ENCODE assay signal across 21 cellular contexts in the genomic region with DNA sequence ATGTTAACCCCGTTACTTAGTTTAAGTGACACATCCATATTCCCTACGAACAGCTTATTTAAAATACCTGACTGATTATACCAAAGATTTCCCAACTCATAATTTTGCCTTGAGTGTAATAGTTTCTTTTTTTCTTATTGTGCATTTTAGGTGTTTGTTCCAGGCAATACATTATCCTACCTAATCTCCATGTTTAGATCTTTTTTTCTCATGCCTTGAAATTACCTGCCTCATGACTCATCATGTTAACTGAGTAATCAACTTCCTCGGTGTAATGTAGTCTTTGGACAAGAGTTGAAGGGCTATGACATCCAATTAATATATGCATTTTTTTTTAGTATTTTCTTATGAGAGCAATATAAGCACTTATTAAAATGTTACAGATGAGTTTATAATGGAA.
DNase-seq lines count a peak whose midpoint lies in the region; TF ChIP-seq lines count a peak whose summit lies in the region.
"Had no signal": no experiment of that assay in that cellular context is flagged by ENCODE, and none has a peak within 500 bp of the region (broad histone marks: within the 10 kb centered on the region; RNA-seq: fewer than 3 reads in every experiment).

No MANE protein-coding gene starts in this region.

- peak; percentile 24 for DNase-seq in DMS53 treated with DMSO at 0.1 percent for 48 hours (lab: John Stamatoyannopoulos, UW; ENCODE audit: unreplicated experiment)
- peak; percentile 49 for DNase-seq in M059J (ENCODE audit: low read depth)
- peak; percentile 38 for DNase-seq in astrocyte of the spinal cord (ENCODE audit: low read depth, low spot score)
- peak; percentile 52 for DNase-seq in kidney glomerular epithelial cell (lab: John Stamatoyannopoulos, UW)
- DNase-seq in stimulated activated CD4-positive, alpha-beta T cell treated with anti-CD3 and anti-CD28 coated beads, Interleukin-12 subunit alpha, Interleukin-12 subunit beta, amount 100 ng/mL, for 4 hours: no peak
- DNase-seq in activated CD8-positive, alpha-beta memory T cell treated with anti-CD3 and anti-CD28 coated beads for 24 hours: no peak
- DNase-seq in AG08395 (ENCODE audit: low spot score): no peak
- no peak for DNase-seq in cerebellar nuclear complex (lab: John Stamatoyannopoulos, UW)
- DNase-seq: activated CD4-positive, alpha-beta T cell treated with anti-CD3 and anti-CD28 coated beads, Interleukin-2, amount 50 U/mL, for 48 hours; activated naive CD4-positive, alpha-beta T cell treated with anti-CD3 and anti-CD28 coated beads, Interleukin-2, amount 50 U/mL, for 16 hours; activated T-cell treated with anti-CD3 and anti-CD28 coated beads, Interleukin-2, amount 50 U/mL, for 1 hour; CD8-positive, alpha-beta T cell; erythroblast; HCEC 1CT; Kasumi-1; naive thymus-derived CD4-positive, alpha-beta T cell; NCI-H1105 treated with DMSO at 0.1 percent for 48 hours; NCI-H82; stimulated activated CD4-positive, alpha-beta T cell treated with anti-CD3 and anti-CD28 coated beads, Interleukin-4, amount 100 ng/mL, for 1 hour had no signal

- H3K4me3 ChIP-seq in astrocyte of the spinal cord (ENCODE audit: low read depth, low read length): no peak overlapping the region
- H3K4me3 ChIP-seq: lung, vagina had no signal

- in situ Hi-C loops in astrocyte of the spinal cord (cut with HindIII; ENCODE audit: low sequenced_read_pairs): no loop called here

- TF ChIP-seq CTCF in astrocyte of the spinal cord (IDR thresholded peaks at IDR 0.05; ENCODE audit: low read depth, low read length): no peak

Comparison
In these comparisons a context has a peak if more than half of its experiments do, and no peak if none do; other contexts are left out.
1. DNase-seq: peak in DMS53 treated with DMSO at 0.1 percent for 48 hours (single experiment), M059J (single experiment), astrocyte of the spinal cord (single experiment) and kidney glomerular epithelial cell (single experiment); none in stimulated activated CD4-positive, alpha-beta T cell treated with anti-CD3 and anti-CD28 coated beads, Interleukin-12 subunit alpha, Interleukin-12 subunit beta, amount 100 ng/mL, for 4 hours (single experiment), activated CD8-positive, alpha-beta memory T cell treated with anti-CD3 and anti-CD28 coated beads for 24 hours (single experiment), AG08395 (single experiment) and cerebellar nuclear complex (0 of 2).